ENCODE assay signal across 27 cellular contexts in the genomic region with DNA sequence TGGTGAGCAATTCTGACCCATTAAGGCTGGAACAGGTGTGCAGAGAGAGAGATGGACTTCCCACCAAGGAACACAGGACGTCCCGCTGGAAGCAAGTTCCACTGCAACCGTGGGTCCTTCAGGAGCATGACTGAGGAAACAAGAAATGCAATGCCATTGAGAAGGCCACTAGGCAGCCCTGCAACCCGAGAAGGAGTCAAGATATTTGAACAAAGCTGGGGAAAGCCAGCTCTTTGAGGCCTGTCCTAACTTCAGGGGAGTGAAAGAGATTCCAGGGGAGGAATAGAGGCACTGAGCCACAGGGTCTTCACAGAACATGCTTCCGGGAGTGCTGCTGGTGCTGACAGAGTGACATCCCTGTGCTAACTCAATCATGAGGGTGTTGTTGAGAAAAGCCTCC.
"Had no signal": no experiment of that assay in that cellular context is flagged by ENCODE, and none has a peak within 500 bp of the region (broad histone marks: within the 10 kb centered on the region; RNA-seq: fewer than 3 reads in every experiment).

No MANE protein-coding gene starts in this region.

- H3K9me3 ChIP-seq: ascending aorta, breast epithelium, SJCRH30 had no signal

- ATAC-seq: activated CD8-positive, alpha-beta T cell treated with anti-CD3 and anti-CD28 coated beads for 36 hours; activated T-cell treated with anti-CD3 and anti-CD28 coated beads, Interleukin-2, amount 50 U/mL, for 72 hours had no signal

- H3K4me3 Mint-ChIP-seq: activated CD4-positive, alpha-beta T cell treated with anti-CD3 and anti-CD28 coated beads, Interleukin-2, amount 10 ng/mL, durations not matched to agents 24 days and 14 days; activated CD8-positive, alpha-beta T cell treated with anti-CD3 and anti-CD28 coated beads for 36 hours; activated naive CD4-positive, alpha-beta T cell treated with anti-CD3 and anti-CD28 coated beads, Interleukin-2, amount 50 U/mL, for 24 hours; activated naive CD8-positive, alpha-beta T cell treated with anti-CD3 and anti-CD28 coated beads, Interleukin-2, amount 10 ng/mL, durations not matched to agents 7 days and 5 days; activated T-cell treated with anti-CD3 and anti-CD28 coated beads, Interleukin-2, amount 50 U/mL, for 72 hours had no signal

- H3K36me3 ChIP-seq: ascending aorta, breast epithelium, SJCRH30 had no signal

- H3K27ac Mint-ChIP-seq: activated CD4-positive, alpha-beta T cell treated with anti-CD3 and anti-CD28 coated beads, Interleukin-2, amount 10 ng/mL, durations not matched to agents 24 days and 14 days; activated CD8-positive, alpha-beta T cell treated with anti-CD3 and anti-CD28 coated beads for 36 hours; activated naive CD4-positive, alpha-beta T cell treated with anti-CD3 and anti-CD28 coated beads, Interleukin-2, amount 50 U/mL, for 24 hours; activated naive CD8-positive, alpha-beta T cell treated with anti-CD3 and anti-CD28 coated beads, Interleukin-2, amount 10 ng/mL, durations not matched to agents 7 days and 5 days; activated T-cell treated with anti-CD3 and anti-CD28 coated beads, Interleukin-2, amount 50 U/mL, for 72 hours; activated T-helper 2 cell treated with anti-CD3 and anti-CD28 coated beads, Interferon-gamma antibody, Interleukin-2, Interleukin-4, amounts not matched to agents 10 μg/mL and 5 μg/mL and 100 μg/mL, durations not matched to agents 14 hours and 24 hours and 36 hours had no signal

- H3K4me1 ChIP-seq: breast epithelium, SJCRH30 had no signal

- H3K27ac ChIP-seq: ascending aorta, breast epithelium, SJCRH30, SK-N-MC had no signal

- DNase-seq: activated CD4-positive, alpha-beta T cell treated with anti-CD3 and anti-CD28 coated beads, Interleukin-2, amount 10 ng/mL, durations not matched to agents 24 days and 14 days; activated CD4-positive, alpha-beta T cell treated with anti-CD3 and anti-CD28 coated beads, Interleukin-2, amount 50 U/mL, for 4 hours; activated CD8-positive, alpha-beta T cell treated with anti-CD3 and anti-CD28 coated beads for 36 hours; activated gamma-delta T cell; activated naive CD4-positive, alpha-beta T cell treated with Interleukin-2 at 50 U/mL for 16 hours; activated naive CD8-positive, alpha-beta T cell treated with anti-CD3 and anti-CD28 coated beads, Interleukin-2, amount 10 ng/mL, durations not matched to agents 7 days and 5 days; activated T-cell treated with anti-CD3 and anti-CD28 coated beads, Interleukin-2, amount 50 U/mL, for 1 hour; activated T-cell treated with anti-CD3 and anti-CD28 coated beads, Interleukin-2, amount 50 U/mL, for 72 hours; amygdala; Karpas-422; KBM-7; NCI-H1105; NCI-H1417 treated with DMSO at 0.1 percent for 48 hours; NCI-H1930; NCI-H2081 treated with DMSO at 0.1 percent for 48 hours; NCI-H510A; NCI-H526; NCI-H748 treated with DMSO at 0.1 percent for 48 hours; OCI-M1; SHP77; SJCRH30; T1000 had no signal

- H3K4me1 Mint-ChIP-seq: activated CD4-positive, alpha-beta T cell treated with anti-CD3 and anti-CD28 coated beads, Interleukin-2, amount 10 ng/mL, durations not matched to agents 24 days and 14 days; activated naive CD4-positive, alpha-beta T cell treated with anti-CD3 and anti-CD28 coated beads, Interleukin-2, amount 50 U/mL, for 24 hours; activated naive CD8-positive, alpha-beta T cell treated with anti-CD3 and anti-CD28 coated beads, Interleukin-2, amount 10 ng/mL, durations not matched to agents 7 days and 5 days had no signal

- H3K27me3 ChIP-seq: ascending aorta, breast epithelium, SJCRH30 had no signal

- H3K36me3 Mint-ChIP-seq: activated naive CD4-positive, alpha-beta T cell treated with anti-CD3 and anti-CD28 coated beads, Interleukin-2, amount 50 U/mL, for 24 hours; activated naive CD8-positive, alpha-beta T cell treated with anti-CD3 and anti-CD28 coated beads, Interleukin-2, amount 10 ng/mL, durations not matched to agents 7 days and 5 days had no signal

- H3K9me3 Mint-ChIP-seq: activated CD4-positive, alpha-beta T cell treated with anti-CD3 and anti-CD28 coated beads, Interleukin-2, amount 10 ng/mL, durations not matched to agents 24 days and 14 days; activated CD8-positive, alpha-beta T cell treated with anti-CD3 and anti-CD28 coated beads for 36 hours; activated naive CD4-positive, alpha-beta T cell treated with anti-CD3 and anti-CD28 coated beads, Interleukin-2, amount 50 U/mL, for 24 hours; activated naive CD8-positive, alpha-beta T cell treated with anti-CD3 and anti-CD28 coated beads, Interleukin-2, amount 10 ng/mL, durations not matched to agents 7 days and 5 days; activated T-cell treated with anti-CD3 and anti-CD28 coated beads, Interleukin-2, amount 50 U/mL, for 72 hours; activated T-helper 2 cell treated with anti-CD3 and anti-CD28 coated beads, Interferon-gamma antibody, Interleukin-2, Interleukin-4, amounts not matched to agents 10 μg/mL and 5 μg/mL and 100 μg/mL, durations not matched to agents 14 hours and 24 hours and 36 hours had no signal

- H3K4me3 ChIP-seq: ascending aorta, breast epithelium, SJCRH30, SK-N-MC had no signal
